ENCODE assay signal across 18 cellular contexts in the genomic region with DNA sequence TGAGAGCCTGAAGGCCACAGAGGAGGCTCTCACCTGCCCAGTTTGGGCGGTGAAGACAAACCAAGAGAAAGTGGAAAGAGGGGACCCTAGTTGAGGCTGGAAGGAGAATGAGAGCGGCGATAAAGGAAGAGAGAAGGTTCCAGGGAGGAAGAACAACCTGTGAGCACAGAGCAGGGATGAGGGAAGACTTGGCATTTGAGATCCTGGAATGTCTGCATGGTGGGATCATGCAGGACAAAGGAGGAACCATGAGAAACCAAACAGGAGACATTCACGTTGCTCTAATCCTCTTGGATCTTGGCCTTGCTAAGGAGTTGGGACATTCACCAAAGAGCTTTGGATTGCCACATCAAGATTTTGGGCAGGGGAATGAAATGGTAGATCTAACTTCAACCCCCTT. TPM values are rescaled to one million over a fixed set of nuclear protein-coding genes. Genes with fewer than 3 reads are reported as not detected.
DNase-seq lines count a peak whose midpoint lies in the region; ATAC-seq, FAIRE-seq and TF ChIP-seq lines count a peak whose summit lies in the region.
"Had no signal": no experiment of that assay in that cellular context is flagged by ENCODE, and none has a peak within 500 bp of the region (broad histone marks: within the 10 kb centered on the region; RNA-seq: fewer than 3 reads in every experiment).

No MANE protein-coding gene starts in this region.

- no peak overlapping the region for H3K27ac Mint-ChIP-seq in natural killer cell treated with Interleukin-12 subunit alpha and Interleukin-12 subunit beta and Interleukin-15 and Interleukin-18, amount 100 ng/mL, for 72 hours
- H3K27ac Mint-ChIP-seq: B cell; CD4-positive, alpha-beta T cell; CD8-positive, alpha-beta T cell had no signal

- no peaks in the 10 kb centered on the region for H3K9me3 Mint-ChIP-seq in natural killer cell treated with Interleukin-12 subunit alpha and Interleukin-12 subunit beta and Interleukin-15 and Interleukin-18, amount 100 ng/mL, for 72 hours
- H3K9me3 Mint-ChIP-seq: CD4-positive, alpha-beta T cell; CD8-positive, alpha-beta T cell had no signal

- no peaks in the 10 kb centered on the region for H3K36me3 Mint-ChIP-seq in natural killer cell treated with Interleukin-12 subunit alpha and Interleukin-12 subunit beta and Interleukin-15 and Interleukin-18, amount 100 ng/mL, for 72 hours
- H3K36me3 Mint-ChIP-seq: CD8-positive, alpha-beta T cell had no signal

- peak; percentile 74 for DNase-seq in NCI-H2029 treated with DMSO at 0.1 percent for 48 hours (lab: John Stamatoyannopoulos, UW)
- no peak for DNase-seq in NCI-H2029 (lab: John Stamatoyannopoulos, UW)
- peak; percentile 37 for DNase-seq in NCI-H69 (lab: John Stamatoyannopoulos, UW)
- DNase-seq in bronchial epithelial cell (ENCODE audit: low read depth) = no peak
- DNase-seq in natural killer cell treated with Interleukin-12 subunit alpha and Interleukin-12 subunit beta and Interleukin-15 and Interleukin-18, amount 100 ng/mL, for 72 hours (ENCODE audit: low spot score) = no peak
- DNase-seq: AML-193; CD4-positive, alpha-beta T cell; CD8-positive, alpha-beta T cell; DMS 273 treated with DMSO at 0.1 percent for 48 hours; DND-41; EL; GDM1 had no signal

- FAIRE-seq in bronchial epithelial cell (lab: Jason Lieb, UNC) = peak; percentile 87
- FAIRE-seq: A549, GM12878, GM12892, GM18507 had no signal

- H3K4me3 Mint-ChIP-seq in natural killer cell treated with Interleukin-12 subunit alpha and Interleukin-12 subunit beta and Interleukin-15 and Interleukin-18, amount 100 ng/mL, for 72 hours = no peak overlapping the region
- H3K4me3 Mint-ChIP-seq: B cell; CD4-positive, alpha-beta T cell; CD8-positive, alpha-beta T cell had no signal

- H3K36me3 ChIP-seq in bronchial epithelial cell (ENCODE audit: control insufficient read depth, insufficient read depth, low read length) = no peaks in the 10 kb centered on the region
- H3K36me3 ChIP-seq: BLaER1 treated with 17β-estradiol and CSF1 and Interleukin-3, amounts not matched to agents 10 nM and 100 nM had no signal

- no peak for TF ChIP-seq CTCF in bronchial epithelial cell (IDR thresholded peaks at IDR 0.05; ENCODE audit: insufficient read depth, low read length, severe bottlenecking)

- no peaks in the 10 kb centered on the region for H3K27me3 ChIP-seq in bronchial epithelial cell (ENCODE audit: control insufficient read depth, insufficient read depth, low read length)
- H3K27me3 ChIP-seq: BLaER1 treated with 17β-estradiol and CSF1 and Interleukin-3, amounts not matched to agents 10 nM and 100 nM had no signal

- no peak overlapping the region for H3K4me3 ChIP-seq in bronchial epithelial cell (ENCODE audit: low read depth, low read length)
- H3K4me3 ChIP-seq: A549; BLaER1 treated with 17β-estradiol and CSF1 and Interleukin-3, amounts not matched to agents 10 nM and 100 nM; GM12878 had no signal

- no peaks in the 10 kb centered on the region for H3K4me1 Mint-ChIP-seq in natural killer cell treated with Interleukin-12 subunit alpha and Interleukin-12 subunit beta and Interleukin-15 and Interleukin-18, amount 100 ng/mL, for 72 hours (ENCODE audit: low read depth in 2 of 2)
- H3K4me1 Mint-ChIP-seq: B cell had no signal

- ATAC-seq in natural killer cell treated with Interleukin-12 subunit alpha and Interleukin-12 subunit beta and Interleukin-15 and Interleukin-18, amount 100 ng/mL, for 72 hours = no peak
- ATAC-seq: A549; CD8-positive, alpha-beta T cell; GM12878 had no signal

- peaks cover 15 to 42% of the 10 kb centered on the region in 2 donors for H3K27me3 Mint-ChIP-seq in natural killer cell treated with Interleukin-12 subunit alpha and Interleukin-12 subunit beta and Interleukin-15 and Interleukin-18, amount 100 ng/mL, for 72 hours

RNA-seq across cellular contexts. Expression of a gene that starts 22.9 kb away (rescaled TPM):
- total RNA-seq in bronchial epithelial cell = 14.0 and 19.0 TPM in 2 replicates
- 10 to 100 TPM; 46.9 to 77.8 TPM for total RNA-seq in natural killer cell treated with Interleukin-12 subunit alpha and Interleukin-12 subunit beta and Interleukin-15 and Interleukin-18, amount 100 ng/mL, for 72 hours

Comparison
In these comparisons a context has a peak if more than half of its experiments do, and no peak if none do; other contexts are left out.
1. DNase-seq: peak in NCI-H2029 treated with DMSO at 0.1 percent for 48 hours (single experiment) and NCI-H69 (single experiment); none in NCI-H2029 (single experiment), bronchial epithelial cell (single experiment) and natural killer cell treated with Interleukin-12 subunit alpha and Interleukin-12 subunit beta and Interleukin-15 and Interleukin-18, amount 100 ng/mL, for 72 hours (single experiment).